17 cellular contexts compared by ENCODE assay signal in the genomic region with DNA sequence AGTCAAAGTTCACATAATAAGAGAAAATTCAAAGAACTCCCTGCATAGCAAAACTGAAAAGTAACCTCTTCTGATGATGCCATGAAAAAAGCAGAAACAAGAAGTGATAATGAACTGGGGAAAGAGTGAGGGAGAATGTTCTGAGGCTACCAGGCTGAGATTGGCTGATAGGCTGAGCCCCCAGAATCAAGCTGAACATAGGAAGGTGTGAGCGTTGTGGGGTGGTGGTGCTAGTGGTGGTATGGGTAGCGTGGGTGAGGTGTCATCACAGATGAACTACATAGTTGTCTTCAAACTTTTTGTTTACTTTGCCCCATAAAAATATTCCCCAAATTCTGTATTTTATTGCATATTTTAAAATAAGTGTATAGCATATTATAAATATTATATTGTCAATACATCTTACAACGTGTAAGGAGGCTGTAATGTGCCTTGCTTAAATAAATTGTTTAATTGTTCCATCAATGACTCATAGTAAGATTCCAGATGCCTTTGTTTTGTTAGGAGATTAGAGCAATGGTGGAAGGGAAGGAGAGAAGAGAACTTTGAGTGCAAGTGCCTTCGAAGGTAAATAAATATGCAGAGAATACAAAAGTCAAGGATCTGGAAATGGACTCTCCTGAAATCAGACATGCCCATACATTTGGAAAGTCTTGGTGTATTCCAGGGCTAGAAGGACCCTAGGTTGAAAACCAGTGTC. TPM values are rescaled to one million over a fixed set of nuclear protein-coding genes. Genes with fewer than 3 reads are reported as not detected.
A peak's percentile ranks its signal among the peaks of the same experiment; 100 is the strongest.
DNase-seq lines count a peak whose midpoint lies in the region; ATAC-seq, FAIRE-seq and TF ChIP-seq lines count a peak whose summit lies in the region.
"Had no signal": no experiment of that assay in that cellular context is flagged by ENCODE, and none has a peak within 500 bp of the region (broad histone marks: within the 10 kb centered on the region; RNA-seq: fewer than 3 reads in every experiment).

No MANE protein-coding gene starts in this region.

- H3K27me3 Mint-ChIP-seq in CD8-positive, alpha-beta T cell (ENCODE audit: low read depth) = no peaks in the 10 kb centered on the region
- no peaks in the 10 kb centered on the region for H3K27me3 Mint-ChIP-seq in natural killer cell treated with Interleukin-12 subunit alpha and Interleukin-12 subunit beta and Interleukin-15 and Interleukin-18, amount 100 ng/mL, for 72 hours

- no peaks in the 10 kb centered on the region for H3K36me3 Mint-ChIP-seq in CD8-positive, alpha-beta T cell
- peaks cover 8% of the 10 kb centered on the region for H3K36me3 Mint-ChIP-seq in natural killer cell treated with Interleukin-12 subunit alpha and Interleukin-12 subunit beta and Interleukin-15 and Interleukin-18, amount 100 ng/mL, for 72 hours

- FAIRE-seq in bronchial epithelial cell (lab: Jason Lieb, UNC) = no peak
- FAIRE-seq: H54 had no signal

- peaks cover 5% of the 10 kb centered on the region for H3K9me3 Mint-ChIP-seq in CD8-positive, alpha-beta T cell
- no peaks in the 10 kb centered on the region for H3K9me3 Mint-ChIP-seq in natural killer cell treated with Interleukin-12 subunit alpha and Interleukin-12 subunit beta and Interleukin-15 and Interleukin-18, amount 100 ng/mL, for 72 hours

- no peaks in the 10 kb centered on the region for H3K9me3 ChIP-seq in CD8-positive, alpha-beta T cell (ENCODE audit: low read length)
- peaks cover 3% of the 10 kb centered on the region; the same call in 1 of the 2 replicates for H3K9me3 ChIP-seq in PC-3 (ENCODE audit: low read length)
- H3K9me3 ChIP-seq: MG63, Peyer's patch had no signal

- H3K4me3 Mint-ChIP-seq in CD8-positive, alpha-beta T cell = no peak overlapping the region
- H3K4me3 Mint-ChIP-seq in natural killer cell treated with Interleukin-12 subunit alpha and Interleukin-12 subunit beta and Interleukin-15 and Interleukin-18, amount 100 ng/mL, for 72 hours = peak overlapping the region; percentile 60

- H3K4me1 ChIP-seq in CD8-positive, alpha-beta T cell (ENCODE audit: insufficient read depth, low read length) = no peaks in the 10 kb centered on the region
- peaks cover 15% of the 10 kb centered on the region for H3K4me1 ChIP-seq in PC-3 (ENCODE audit: insufficient read depth, low read length)
- H3K4me1 ChIP-seq: Peyer's patch had no signal

- no peak for TF ChIP-seq CTCF in CD8-positive, alpha-beta T cell (IDR thresholded peaks at IDR 0.05)
- no peak for TF ChIP-seq CTCF in bronchial epithelial cell (IDR thresholded peaks at IDR 0.05; ENCODE audit: insufficient read depth, low read length, severe bottlenecking)
- TF ChIP-seq CTCF in PC-3 (conservative IDR thresholded peaks at IDR 0.05; ENCODE audit: low read depth, low read length) = no peak

- H3K27ac Mint-ChIP-seq in CD8-positive, alpha-beta T cell = no peak overlapping the region
- H3K27ac Mint-ChIP-seq in natural killer cell treated with Interleukin-12 subunit alpha and Interleukin-12 subunit beta and Interleukin-15 and Interleukin-18, amount 100 ng/mL, for 72 hours = peak overlapping the region; percentile 3 to 75

- H3K4me2 ChIP-seq in PC-3 (ENCODE audit: low read length) = no peak overlapping the region
- H3K4me2 ChIP-seq: BLaER1 treated with 17β-estradiol and CSF1 and Interleukin-3, amounts not matched to agents 10 nM and 100 nM had no signal

- no peaks in the 10 kb centered on the region for H3K9me2 ChIP-seq in PC-3 (replicated peaks; ENCODE audit: low read length)

- CTCF ChIA-PET in CD8-positive, alpha-beta T cell (lab: Charles Lee) = no interaction called here
- CTCF ChIA-PET in PC-3 (lab: Charles Lee) = no interaction called here

- intact Hi-C loops in CD8-positive, alpha-beta T cell (cut with DNase I, micrococcal nuclease) = no loop called here
- intact Hi-C loops in PC-3 (cut with micrococcal nuclease) = no loop called here

- no peaks in the 10 kb centered on the region for H3K36me3 ChIP-seq in CD8-positive, alpha-beta T cell (ENCODE audit: insufficient read depth, low read length)
- no peaks in the 10 kb centered on the region for H3K36me3 ChIP-seq in bronchial epithelial cell (ENCODE audit: control insufficient read depth, insufficient read depth, low read length)
- H3K36me3 ChIP-seq in PC-3 (ENCODE audit: low read depth, low read length) = no peaks in the 10 kb centered on the region
- H3K36me3 ChIP-seq: BLaER1 treated with 17β-estradiol and CSF1 and Interleukin-3, amounts not matched to agents 10 nM and 100 nM; MG63; Peyer's patch had no signal

- H3K9ac ChIP-seq in PC-3 (ENCODE audit: low read length) = no peak overlapping the region
- H3K9ac ChIP-seq: BLaER1 treated with 17β-estradiol and CSF1 and Interleukin-3, amounts not matched to agents 10 nM and 100 nM had no signal

- H2AFZ ChIP-seq in PC-3 (ENCODE audit: low read length) = no peak overlapping the region

- no peak overlapping the region for H3K27ac ChIP-seq in CD8-positive, alpha-beta T cell (ENCODE audit: low read depth, low read length)
- no peak overlapping the region for H3K27ac ChIP-seq in PC-3 (ENCODE audit: low read length)
- H3K27ac ChIP-seq: BLaER1 treated with 17β-estradiol and CSF1 and Interleukin-3, amounts not matched to agents 10 nM and 100 nM; Peyer's patch had no signal

- H3K79me2 ChIP-seq in PC-3 (ENCODE audit: low read length) = no peaks in the 10 kb centered on the region

- H3K4me3 ChIP-seq in CD8-positive, alpha-beta T cell (ENCODE audit: low read depth, low read length) = no peak overlapping the region
- H3K4me3 ChIP-seq in bronchial epithelial cell (ENCODE audit: low read depth, low read length) (no peak overlapping the region), PC-3 (ENCODE audit: low read length) (no peak overlapping the region)
- H3K4me3 ChIP-seq: BLaER1 treated with 17β-estradiol and CSF1 and Interleukin-3, amounts not matched to agents 10 nM and 100 nM; MG63; Peyer's patch had no signal

- BruUV-seq in PC-3 (replicated peaks; lab: Mats Ljungman, UMichigan) = no TSS peak

- no peaks in the 10 kb centered on the region for H4K20me1 ChIP-seq in PC-3 (ENCODE audit: low read length)
- H4K20me1 ChIP-seq: BLaER1 treated with 17β-estradiol and CSF1 and Interleukin-3, amounts not matched to agents 10 nM and 100 nM had no signal

- H3F3A ChIP-seq in PC-3 (ENCODE audit: low read length, unreplicated experiment) = peaks cover 5% of the 10 kb centered on the region

- peak; percentile 22 for DNase-seq in NK-92 treated with Interleukin-12 subunit alpha and Interleukin-12 subunit beta, amount 100 ng/mL, for 24 hours (lab: John Stamatoyannopoulos, UW)
- no peak for DNase-seq in NK-92 (lab: John Stamatoyannopoulos, UW; ENCODE audit: unreplicated experiment)
- peak in 3 of 7 experiments; percentile 11 to 35 (median 27) for DNase-seq in CD8-positive, alpha-beta T cell
- peak; percentile 32 for DNase-seq in bronchial epithelial cell (ENCODE audit: low read depth)
- peak; percentile 64 for DNase-seq in natural killer cell treated with Interleukin-12 subunit alpha and Interleukin-12 subunit beta and Interleukin-15 and Interleukin-18, amount 100 ng/mL, for 72 hours (ENCODE audit: low spot score)
- no peak for DNase-seq in NCI-H2029 (lab: John Stamatoyannopoulos, UW)
- no peak for DNase-seq in NCI-H748 (lab: John Stamatoyannopoulos, UW; ENCODE audit: unreplicated experiment)
- DNase-seq in PC-3 = no peak
- DNase-seq: 8988T, MG63, NCI-H1092 treated with DMSO at 0.1 percent for 48 hours, NCI-H1694 treated with DMSO at 0.1 percent for 48 hours, NCI-H69, Peyer's patch, SHP77 had no signal

- POLR2A ChIA-PET in CD8-positive, alpha-beta T cell (lab: Charles Lee) = no interaction called here
- POLR2A ChIA-PET in PC-3 (lab: Charles Lee; ENCODE audit: unreplicated experiment) = no interaction called here

- peak; percentile 85 for ATAC-seq in CD8-positive, alpha-beta T cell
- peak; percentile 87 for ATAC-seq in natural killer cell treated with Interleukin-12 subunit alpha and Interleukin-12 subunit beta and Interleukin-15 and Interleukin-18, amount 100 ng/mL, for 72 hours
- no peak for ATAC-seq in PC-3

- peaks cover 11% of the 10 kb centered on the region for H3K4me1 Mint-ChIP-seq in CD8-positive, alpha-beta T cell (ENCODE audit: low read depth)
- peaks cover 20 to 28% of the 10 kb centered on the region in 2 donors for H3K4me1 Mint-ChIP-seq in natural killer cell treated with Interleukin-12 subunit alpha and Interleukin-12 subunit beta and Interleukin-15 and Interleukin-18, amount 100 ng/mL, for 72 hours (ENCODE audit: low read depth in 2 of 2)

- no peaks in the 10 kb centered on the region for H3K27me3 ChIP-seq in CD8-positive, alpha-beta T cell (ENCODE audit: insufficient read depth, low read length)
- H3K27me3 ChIP-seq in bronchial epithelial cell (ENCODE audit: control insufficient read depth, insufficient read depth, low read length) (no peaks in the 10 kb centered on the region), PC-3 (ENCODE audit: low read length) (no peaks in the 10 kb centered on the region)
- H3K27me3 ChIP-seq: BLaER1 treated with 17β-estradiol and CSF1 and Interleukin-3, amounts not matched to agents 10 nM and 100 nM; MG63; Peyer's patch had no signal

RNA-seq across cellular contexts. Expression of a gene that starts 15.8 kb away (rescaled TPM):
- 1 to 10 TPM; 1.0 to 1.2 TPM for total RNA-seq in CD8-positive, alpha-beta T cell
- total RNA-seq in bronchial epithelial cell (0.26 TPM in 2 replicates), PC-3 (2014; rRNA removed) (0.77 and 1.1 TPM in 2 replicates)
- under 1 TPM; 0.14 to 0.50 TPM for total RNA-seq in natural killer cell treated with Interleukin-12 subunit alpha and Interleukin-12 subunit beta and Interleukin-15 and Interleukin-18, amount 100 ng/mL, for 72 hours

Comparison
In these comparisons a context has a peak if more than half of its experiments do, and no peak if none do; other contexts are left out.
1. DNase-seq: peak in NK-92 treated with Interleukin-12 subunit alpha and Interleukin-12 subunit beta, amount 100 ng/mL, for 24 hours (single experiment), bronchial epithelial cell (single experiment) and natural killer cell treated with Interleukin-12 subunit alpha and Interleukin-12 subunit beta and Interleukin-15 and Interleukin-18, amount 100 ng/mL, for 72 hours (single experiment); none in NK-92 (single experiment), NCI-H2029 (single experiment), NCI-H748 (single experiment) and PC-3 (single experiment).